Comparison of ENCODE assay signal across 8 cellular contexts in genomic region chr22:37634505-37635002, GRCh38. TPM values are rescaled to one million over a fixed set of nuclear protein-coding genes. Genes with fewer than 3 reads are reported as not detected.
DNase-seq lines count a peak whose midpoint lies in the region; ATAC-seq and TF ChIP-seq lines count a peak whose summit lies in the region.

No MANE protein-coding gene starts in this region.

- TF ChIP-seq POLR2A in sigmoid colon (IDR thresholded peaks at IDR 0.05) = no peak

- H3K36me3 ChIP-seq in SJSA1 (peaks cover 15% of the 10 kb centered on the region), esophagus (ENCODE audit: control insufficient read depth in 2 of 2, insufficient read depth in 2 of 2, low read length in 1 of 2) (peaks cover 6 to 17% of the 10 kb centered on the region in 2 donors), sigmoid colon (peaks cover 5 to 31% (median 9%) of the 10 kb centered on the region in 4 donors)

- 50 to 52% methylated on average over 6 of the region's 6 CpGs for WGBS in esophagus, 2 donors
- WGBS in sigmoid colon, 2 donors = 53 to 73% methylated on average over 6 of the region's 6 CpGs

- H3K4me1 ChIP-seq in SJSA1 (replicated peaks) (peaks cover 35% of the 10 kb centered on the region), esophagus (ENCODE audit: control insufficient read depth in 2 of 2, insufficient read depth in 2 of 2, low read length in 1 of 2) (peaks cover 0 to 29% of the 10 kb centered on the region in 2 donors), sigmoid colon (peaks cover 2 to 42% (median 35%) of the 10 kb centered on the region in 4 donors)

- no peaks in the 10 kb centered on the region for H3K27me3 ChIP-seq in SJSA1 (replicated peaks)
- no peaks in the 10 kb centered on the region for H3K27me3 ChIP-seq in esophagus (ENCODE audit: control insufficient read depth in 1 of 2, insufficient read depth in 2 of 2, low read length in 2 of 2)
- H3K27me3 ChIP-seq in sigmoid colon = no peaks in the 10 kb centered on the region

- H3K27ac ChIP-seq in SJSA1 (0 out of 2 replicates have a peak overlapping the region, but pooled peaks have one; percentile 62), esophagus (ENCODE audit: low read depth in 2 of 2, low read length in 1 of 2) (peak overlapping the region; percentile 75 to 85), sigmoid colon (peak overlapping the region; percentile 69 to 80 (median 75))

- H3K9me3 ChIP-seq in SJSA1 (replicated peaks) (no peaks in the 10 kb centered on the region), esophagus (ENCODE audit: control insufficient read depth in 2 of 2, insufficient read depth in 1 of 2, low read depth in 1 of 2, low read length in 1 of 2) (no peaks in the 10 kb centered on the region), sigmoid colon (no peaks in the 10 kb centered on the region)

- DNase-seq in SJSA1 (ENCODE audit: low read depth in 1 of 2, low spot score in 2 of 2) = no peak
- no peak for DNase-seq in sigmoid colon
- DNase-seq in COLO829 (ENCODE audit: low spot score) = no peak
- DNase-seq in stimulated activated CD8-positive, alpha-beta memory T cell treated with anti-CD3 and anti-CD28 coated beads, Interleukin-4, amount 100 ng/mL, for 48 hours = no peak

- H3K4me3 ChIP-seq in SJSA1 = no peak overlapping the region
- no peak overlapping the region for H3K4me3 ChIP-seq in esophagus (ENCODE audit: low read depth in 1 of 2, low read length in 2 of 2)
- H3K4me3 ChIP-seq in sigmoid colon = peak overlapping the region in 3 of 4 donors; percentile 0 to 24 (median 20)

- no peak for TF ChIP-seq EP300 in sigmoid colon (IDR thresholded peaks at IDR 0.05)

- no peak for ATAC-seq in GM18868 (IDR thresholded peaks at IDR 0.05; ENCODE audit: unreplicated experiment)
- ATAC-seq in HG02678 (IDR thresholded peaks at IDR 0.05; ENCODE audit: unreplicated experiment) = no peak

- TF ChIP-seq CTCF in GM12873 (IDR thresholded peaks at IDR 0.05; ENCODE audit: insufficient read depth, low read depth, low read length, missing control alignments) (peak; percentile 63), sigmoid colon (IDR thresholded peaks at IDR 0.05) (no peak)

- intact Hi-C loops in sigmoid colon (cut with DNase I) = no loop called here

RNA-seq across cellular contexts. Expression of gene SH3BP1, which starts 4.9 kb away (rescaled TPM):
- 8.2 and 13.6 TPM in 2 replicates for total RNA-seq in SJSA1 (2014; rRNA removed; shearing (Covaris generic))
- polyA plus RNA-seq in esophagus (10 to 100 TPM; 39.8 to 42.0 TPM), sigmoid colon (10 to 100 TPM; 35.4 to 71.2 (median 58.5) TPM)
- 1 to 10 TPM; 1.4 to 6.9 (median 4.7) TPM for total RNA-seq in sigmoid colon

RNA-seq across cellular contexts. Expression of gene PDXP, which starts 24.0 kb away (rescaled TPM):
- 47.1 and 47.7 TPM in 2 replicates for total RNA-seq in SJSA1 (2014; rRNA removed; shearing (Covaris generic))
- polyA plus RNA-seq in esophagus (1 to 10 TPM; 1.4 to 2.2 TPM), sigmoid colon (10 to 100 TPM; 30.2 to 51.1 (median 48.6) TPM)
- total RNA-seq in sigmoid colon = 10 to 100 TPM in 2 of 4 donors, 1 to 10 TPM in 2; 7.5 to 12.8 (median 9.6) TPM

RNA-seq across cellular contexts. Expression of gene GGA1, which starts 25.9 kb away (rescaled TPM):
- total RNA-seq in SJSA1 (2014; rRNA removed; shearing (Covaris generic)) = 22.6 and 34.9 TPM in 2 replicates
- 10 to 100 TPM; 34.2 to 55.6 TPM for polyA plus RNA-seq in esophagus
- 10 to 100 TPM; 26.4 to 59.8 (median 42.3) TPM for total RNA-seq in sigmoid colon
- 10 to 100 TPM; 25.2 to 77.4 (median 34.4) TPM for polyA plus RNA-seq in sigmoid colon

RNA-seq across cellular contexts. Expression of gene LGALS1, which starts 40.9 kb away (rescaled TPM):
- total RNA-seq in SJSA1 (2014; rRNA removed; shearing (Covaris generic)) = 5,490 and 8,922 TPM in 2 replicates
- polyA plus RNA-seq in esophagus = 100 to 1,000 TPM; 160 to 194 TPM
- total RNA-seq in sigmoid colon = 1,000 to 10,000 TPM in 3 of 4 donors, 100 to 1,000 TPM in 1; 911 to 2,925 (median 2,030) TPM
- polyA plus RNA-seq in sigmoid colon = 100 to 1,000 TPM; 373 to 487 (median 439) TPM

RNA-seq across cellular contexts. Expression of gene NOL12, which starts 51.6 kb away (rescaled TPM):
- 32.1 and 38.0 TPM in 2 replicates for total RNA-seq in SJSA1 (2014; rRNA removed; shearing (Covaris generic))
- 10 to 100 TPM; 35.2 to 43.3 TPM for polyA plus RNA-seq in esophagus
- total RNA-seq in sigmoid colon = 10 to 100 TPM; 10.7 to 28.2 (median 12.5) TPM
- 10 to 100 TPM; 33.1 to 41.4 (median 41.3) TPM for polyA plus RNA-seq in sigmoid colon

Comparison
In these comparisons a context has a peak if more than half of its experiments do, and no peak if none do; other contexts are left out.
1. H3K4me3 ChIP-seq: peak in sigmoid colon (3 of 4); none in SJSA1 (single experiment) and esophagus (0 of 2).
2. Peak in every context shown above with its lines, with median percentiles within 50 percentile points of each other: H3K27ac ChIP-seq.